In genomic region chr2:9307505-9307904, GRCh38 we compare ENCODE assay signal across 1 cellular context.
TF ChIP-seq lines count a peak whose summit lies in the region.

No MANE protein-coding gene starts in this region.

TF ChIP-seq in WTC11, 78 proteins besides CTCF, POLR2A, EP300 and RAD21 (continued from another document):
- TF ChIP-seq STAT6 (CRISPR knock-in tag; conservative IDR thresholded peaks at IDR 0.05; ENCODE audit: low read depth) (no peak), E2F1 (CRISPR knock-in tag; IDR thresholded peaks at IDR 0.05) (no peak), RORB (CRISPR knock-in tag; IDR thresholded peaks at IDR 0.05) (no peak), SP1 (CRISPR knock-in tag; conservative IDR thresholded peaks at IDR 0.05) (no peak), TP53 (CRISPR knock-in tag; IDR thresholded peaks at IDR 0.05) (no peak), ERG (CRISPR knock-in tag; IDR thresholded peaks at IDR 0.05) (no peak), RELA (CRISPR knock-in tag; IDR thresholded peaks at IDR 0.05; ENCODE audit: borderline replicate concordance) (no peak), FOXK1 (CRISPR knock-in tag; IDR thresholded peaks at IDR 0.05) (no peak)
- TF ChIP-seq, protein P1, sequence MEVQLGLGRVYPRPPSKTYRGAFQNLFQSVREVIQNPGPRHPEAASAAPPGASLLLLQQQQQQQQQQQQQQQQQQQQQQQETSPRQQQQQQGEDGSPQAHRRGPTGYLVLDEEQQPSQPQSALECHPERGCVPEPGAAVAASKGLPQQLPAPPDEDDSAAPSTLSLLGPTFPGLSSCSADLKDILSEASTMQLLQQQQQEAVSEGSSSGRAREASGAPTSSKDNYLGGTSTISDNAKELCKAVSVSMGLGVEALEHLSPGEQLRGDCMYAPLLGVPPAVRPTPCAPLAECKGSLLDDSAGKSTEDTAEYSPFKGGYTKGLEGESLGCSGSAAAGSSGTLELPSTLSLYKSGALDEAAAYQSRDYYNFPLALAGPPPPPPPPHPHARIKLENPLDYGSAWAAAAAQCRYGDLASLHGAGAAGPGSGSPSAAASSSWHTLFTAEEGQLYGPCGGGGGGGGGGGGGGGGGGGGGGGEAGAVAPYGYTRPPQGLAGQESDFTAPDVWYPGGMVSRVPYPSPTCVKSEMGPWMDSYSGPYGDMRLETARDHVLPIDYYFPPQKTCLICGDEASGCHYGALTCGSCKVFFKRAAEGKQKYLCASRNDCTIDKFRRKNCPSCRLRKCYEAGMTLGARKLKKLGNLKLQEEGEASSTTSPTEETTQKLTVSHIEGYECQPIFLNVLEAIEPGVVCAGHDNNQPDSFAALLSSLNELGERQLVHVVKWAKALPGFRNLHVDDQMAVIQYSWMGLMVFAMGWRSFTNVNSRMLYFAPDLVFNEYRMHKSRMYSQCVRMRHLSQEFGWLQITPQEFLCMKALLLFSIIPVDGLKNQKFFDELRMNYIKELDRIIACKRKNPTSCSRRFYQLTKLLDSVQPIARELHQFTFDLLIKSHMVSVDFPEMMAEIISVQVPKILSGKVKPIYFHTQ (CRISPR knock-in tag; IDR thresholded peaks at IDR 0.05): no peak
TF ChIP-seq in WTC11: peak in this region for 0.
